2 cellular contexts compared by ENCODE assay signal in the genomic region with DNA sequence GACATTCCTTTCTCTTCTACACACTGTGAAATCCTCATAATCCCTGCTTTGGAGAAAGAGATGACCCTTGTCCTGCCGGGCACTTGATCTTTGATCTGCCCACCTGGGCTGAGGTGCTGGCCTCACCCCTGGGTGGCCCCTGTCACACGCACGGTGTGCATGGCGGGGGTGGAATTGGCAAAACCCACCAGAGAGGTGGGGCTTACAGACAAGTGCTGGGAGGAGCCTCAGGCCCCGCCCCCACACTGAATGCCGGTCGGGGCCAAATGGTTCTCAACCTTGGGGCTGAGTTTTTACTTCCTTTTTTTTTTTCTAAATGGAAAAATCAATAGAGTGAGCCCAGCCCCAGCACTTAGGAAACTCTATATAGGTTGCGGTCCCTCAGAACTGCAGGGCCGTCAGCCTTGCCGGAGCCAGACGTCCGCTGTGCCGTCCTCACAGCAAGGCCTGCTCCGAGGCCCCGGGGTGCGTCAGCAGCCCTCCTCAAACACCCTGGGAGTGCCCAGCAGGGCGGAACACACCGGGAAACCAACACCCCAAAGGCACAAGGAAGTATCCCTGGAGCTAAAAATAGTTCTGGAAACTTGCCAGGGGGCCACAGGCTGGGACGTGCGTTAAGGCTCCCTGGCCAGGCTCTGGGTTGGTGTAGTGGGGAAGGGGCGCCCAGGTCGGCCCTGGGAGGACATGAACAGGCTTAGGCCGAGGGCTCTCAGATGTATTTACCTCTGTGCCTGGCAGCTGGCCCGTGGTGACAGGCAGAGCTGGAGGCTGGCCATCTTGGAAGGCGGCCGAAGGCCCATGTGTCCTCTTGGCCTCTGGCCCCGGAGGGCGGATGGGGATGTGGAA.
TF ChIP-seq lines count a peak whose summit lies in the region.

No MANE protein-coding gene starts in this region.

TF ChIP-seq in HEK293, 187 proteins besides CTCF, POLR2A, EP300 and RAD21 (continued from another document and continues in another):
- TF ChIP-seq KLF10 (tag by site-specific recombination; IDR thresholded peaks at IDR 0.05) (peak; percentile 70), ZSCAN30 (tag by site-specific recombination; IDR thresholded peaks at IDR 0.05) (0 out of 2 replicates have a peak, but pooled peaks have one; percentile 12), TRIM28 (IDR thresholded peaks at IDR 0.05; ENCODE audit: borderline replicate concordance, low read length) (peak; percentile 44; the same call in 1 of the 2 replicates), ZBTB8A (tag by site-specific recombination; IDR thresholded peaks at IDR 0.05) (peak; percentile 89), ZBTB17 (tag by site-specific recombination; IDR thresholded peaks at IDR 0.05) (peak; percentile 56; the same call in 1 of the 2 replicates), ZNF629 (tag by site-specific recombination; IDR thresholded peaks at IDR 0.05) (0 out of 2 replicates have a peak, but pooled peaks have one; percentile 35), PATZ1 (tag by site-specific recombination; IDR thresholded peaks at IDR 0.05) (peak; percentile 64; the same call in 1 of the 2 replicates), SP2 (tag by site-specific recombination; IDR thresholded peaks at IDR 0.05) (peak; percentile 62), ZFP69B (tag by site-specific recombination; IDR thresholded peaks at IDR 0.05) (no peak), GLIS2 (tag by site-specific recombination; IDR thresholded peaks at IDR 0.05) (peak; percentile 65), ZNF366 (tag by site-specific recombination; conservative IDR thresholded peaks at IDR 0.05) (0 out of 2 replicates have a peak, but pooled peaks have one; percentile 21)
- TF ChIP-seq, protein P1, sequence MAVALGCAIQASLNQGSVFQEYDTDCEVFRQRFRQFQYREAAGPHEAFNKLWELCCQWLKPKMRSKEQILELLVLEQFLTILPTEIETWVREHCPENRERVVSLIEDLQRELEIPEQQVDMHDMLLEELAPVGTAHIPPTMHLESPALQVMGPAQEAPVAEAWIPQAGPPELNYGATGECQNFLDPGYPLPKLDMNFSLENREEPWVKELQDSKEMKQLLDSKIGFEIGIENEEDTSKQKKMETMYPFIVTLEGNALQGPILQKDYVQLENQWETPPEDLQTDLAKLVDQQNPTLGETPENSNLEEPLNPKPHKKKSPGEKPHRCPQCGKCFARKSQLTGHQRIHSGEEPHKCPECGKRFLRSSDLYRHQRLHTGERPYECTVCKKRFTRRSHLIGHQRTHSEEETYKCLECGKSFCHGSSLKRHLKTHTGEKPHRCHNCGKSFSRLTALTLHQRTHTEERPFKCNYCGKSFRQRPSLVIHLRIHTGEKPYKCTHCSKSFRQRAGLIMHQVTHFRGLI (tag by site-specific recombination; IDR thresholded peaks at IDR 0.05), result peak; percentile 73; the same call in 1 of the 2 replicates
- TF ChIP-seq, protein P2, sequence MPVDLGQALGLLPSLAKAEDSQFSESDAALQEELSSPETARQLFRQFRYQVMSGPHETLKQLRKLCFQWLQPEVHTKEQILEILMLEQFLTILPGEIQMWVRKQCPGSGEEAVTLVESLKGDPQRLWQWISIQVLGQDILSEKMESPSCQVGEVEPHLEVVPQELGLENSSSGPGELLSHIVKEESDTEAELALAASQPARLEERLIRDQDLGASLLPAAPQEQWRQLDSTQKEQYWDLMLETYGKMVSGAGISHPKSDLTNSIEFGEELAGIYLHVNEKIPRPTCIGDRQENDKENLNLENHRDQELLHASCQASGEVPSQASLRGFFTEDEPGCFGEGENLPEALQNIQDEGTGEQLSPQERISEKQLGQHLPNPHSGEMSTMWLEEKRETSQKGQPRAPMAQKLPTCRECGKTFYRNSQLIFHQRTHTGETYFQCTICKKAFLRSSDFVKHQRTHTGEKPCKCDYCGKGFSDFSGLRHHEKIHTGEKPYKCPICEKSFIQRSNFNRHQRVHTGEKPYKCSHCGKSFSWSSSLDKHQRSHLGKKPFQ (tag by site-specific recombination; IDR thresholded peaks at IDR 0.05), result no peak
- TF ChIP-seq, protein P3, sequence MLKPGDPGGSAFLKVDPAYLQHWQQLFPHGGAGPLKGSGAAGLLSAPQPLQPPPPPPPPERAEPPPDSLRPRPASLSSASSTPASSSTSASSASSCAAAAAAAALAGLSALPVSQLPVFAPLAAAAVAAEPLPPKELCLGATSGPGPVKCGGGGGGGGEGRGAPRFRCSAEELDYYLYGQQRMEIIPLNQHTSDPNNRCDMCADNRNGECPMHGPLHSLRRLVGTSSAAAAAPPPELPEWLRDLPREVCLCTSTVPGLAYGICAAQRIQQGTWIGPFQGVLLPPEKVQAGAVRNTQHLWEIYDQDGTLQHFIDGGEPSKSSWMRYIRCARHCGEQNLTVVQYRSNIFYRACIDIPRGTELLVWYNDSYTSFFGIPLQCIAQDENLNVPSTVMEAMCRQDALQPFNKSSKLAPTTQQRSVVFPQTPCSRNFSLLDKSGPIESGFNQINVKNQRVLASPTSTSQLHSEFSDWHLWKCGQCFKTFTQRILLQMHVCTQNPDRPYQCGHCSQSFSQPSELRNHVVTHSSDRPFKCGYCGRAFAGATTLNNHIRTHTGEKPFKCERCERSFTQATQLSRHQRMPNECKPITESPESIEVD (tag by site-specific recombination; IDR thresholded peaks at IDR 0.05), result peak; percentile 70

TF ChIP-seq in K562, 482 proteins besides CTCF, POLR2A, EP300 and RAD21 (continued from another document and continues in another):
- TF ChIP-seq, protein P4, sequence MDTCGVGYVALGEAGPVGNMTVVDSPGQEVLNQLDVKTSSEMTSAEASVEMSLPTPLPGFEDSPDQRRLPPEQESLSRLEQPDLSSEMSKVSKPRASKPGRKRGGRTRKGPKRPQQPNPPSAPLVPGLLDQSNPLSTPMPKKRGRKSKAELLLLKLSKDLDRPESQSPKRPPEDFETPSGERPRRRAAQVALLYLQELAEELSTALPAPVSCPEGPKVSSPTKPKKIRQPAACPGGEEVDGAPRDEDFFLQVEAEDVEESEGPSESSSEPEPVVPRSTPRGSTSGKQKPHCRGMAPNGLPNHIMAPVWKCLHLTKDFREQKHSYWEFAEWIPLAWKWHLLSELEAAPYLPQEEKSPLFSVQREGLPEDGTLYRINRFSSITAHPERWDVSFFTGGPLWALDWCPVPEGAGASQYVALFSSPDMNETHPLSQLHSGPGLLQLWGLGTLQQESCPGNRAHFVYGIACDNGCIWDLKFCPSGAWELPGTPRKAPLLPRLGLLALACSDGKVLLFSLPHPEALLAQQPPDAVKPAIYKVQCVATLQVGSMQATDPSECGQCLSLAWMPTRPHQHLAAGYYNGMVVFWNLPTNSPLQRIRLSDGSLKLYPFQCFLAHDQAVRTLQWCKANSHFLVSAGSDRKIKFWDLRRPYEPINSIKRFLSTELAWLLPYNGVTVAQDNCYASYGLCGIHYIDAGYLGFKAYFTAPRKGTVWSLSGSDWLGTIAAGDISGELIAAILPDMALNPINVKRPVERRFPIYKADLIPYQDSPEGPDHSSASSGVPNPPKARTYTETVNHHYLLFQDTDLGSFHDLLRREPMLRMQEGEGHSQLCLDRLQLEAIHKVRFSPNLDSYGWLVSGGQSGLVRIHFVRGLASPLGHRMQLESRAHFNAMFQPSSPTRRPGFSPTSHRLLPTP (IDR thresholded peaks at IDR 0.05; ENCODE audit: borderline replicate concordance, extremely low read depth, insufficient read length), result no peak
- TF ChIP-seq, protein P5, sequence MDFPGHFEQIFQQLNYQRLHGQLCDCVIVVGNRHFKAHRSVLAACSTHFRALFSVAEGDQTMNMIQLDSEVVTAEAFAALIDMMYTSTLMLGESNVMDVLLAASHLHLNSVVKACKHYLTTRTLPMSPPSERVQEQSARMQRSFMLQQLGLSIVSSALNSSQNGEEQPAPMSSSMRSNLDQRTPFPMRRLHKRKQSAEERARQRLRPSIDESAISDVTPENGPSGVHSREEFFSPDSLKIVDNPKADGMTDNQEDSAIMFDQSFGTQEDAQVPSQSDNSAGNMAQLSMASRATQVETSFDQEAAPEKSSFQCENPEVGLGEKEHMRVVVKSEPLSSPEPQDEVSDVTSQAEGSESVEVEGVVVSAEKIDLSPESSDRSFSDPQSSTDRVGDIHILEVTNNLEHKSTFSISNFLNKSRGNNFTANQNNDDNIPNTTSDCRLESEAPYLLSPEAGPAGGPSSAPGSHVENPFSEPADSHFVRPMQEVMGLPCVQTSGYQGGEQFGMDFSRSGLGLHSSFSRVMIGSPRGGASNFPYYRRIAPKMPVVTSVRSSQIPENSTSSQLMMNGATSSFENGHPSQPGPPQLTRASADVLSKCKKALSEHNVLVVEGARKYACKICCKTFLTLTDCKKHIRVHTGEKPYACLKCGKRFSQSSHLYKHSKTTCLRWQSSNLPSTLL (IDR thresholded peaks at IDR 0.05), result no peak
- peak; percentile 85 for TF ChIP-seq NFIC (IDR thresholded peaks at IDR 0.05)
- TF ChIP-seq ETS1 (conservative IDR thresholded peaks at IDR 0.05; ENCODE audit: control insufficient read depth, low read depth, low read length), result no peak
- no peak for TF ChIP-seq TCF3 (CRISPR knock-in tag; IDR thresholded peaks at IDR 0.05)
- TF ChIP-seq C11orf30 (IDR thresholded peaks at IDR 0.05; ENCODE audit: low read depth), result peak; percentile 91; the same call in 1 of the 2 replicates
- no peak for TF ChIP-seq NBN (IDR thresholded peaks at IDR 0.05; ENCODE audit: low read depth)
- TF ChIP-seq FOXJ3 (CRISPR knock-in tag; IDR thresholded peaks at IDR 0.05), result no peak
- TF ChIP-seq HEY1 (CRISPR knock-in tag; IDR thresholded peaks at IDR 0.05; ENCODE audit: borderline replicate concordance), result no peak
- TF ChIP-seq, protein P6, sequence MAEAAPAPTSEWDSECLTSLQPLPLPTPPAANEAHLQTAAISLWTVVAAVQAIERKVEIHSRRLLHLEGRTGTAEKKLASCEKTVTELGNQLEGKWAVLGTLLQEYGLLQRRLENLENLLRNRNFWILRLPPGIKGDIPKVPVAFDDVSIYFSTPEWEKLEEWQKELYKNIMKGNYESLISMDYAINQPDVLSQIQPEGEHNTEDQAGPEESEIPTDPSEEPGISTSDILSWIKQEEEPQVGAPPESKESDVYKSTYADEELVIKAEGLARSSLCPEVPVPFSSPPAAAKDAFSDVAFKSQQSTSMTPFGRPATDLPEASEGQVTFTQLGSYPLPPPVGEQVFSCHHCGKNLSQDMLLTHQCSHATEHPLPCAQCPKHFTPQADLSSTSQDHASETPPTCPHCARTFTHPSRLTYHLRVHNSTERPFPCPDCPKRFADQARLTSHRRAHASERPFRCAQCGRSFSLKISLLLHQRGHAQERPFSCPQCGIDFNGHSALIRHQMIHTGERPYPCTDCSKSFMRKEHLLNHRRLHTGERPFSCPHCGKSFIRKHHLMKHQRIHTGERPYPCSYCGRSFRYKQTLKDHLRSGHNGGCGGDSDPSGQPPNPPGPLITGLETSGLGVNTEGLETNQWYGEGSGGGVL (CRISPR knock-in tag; IDR thresholded peaks at IDR 0.05), result no peak
- TF ChIP-seq ZBTB26 (CRISPR knock-in tag; IDR thresholded peaks at IDR 0.05), result no peak
- TF ChIP-seq BCL6 (CRISPR knock-in tag; IDR thresholded peaks at IDR 0.05), result no peak
- TF ChIP-seq ZC3H4 (CRISPR knock-in tag; IDR thresholded peaks at IDR 0.05; ENCODE audit: borderline replicate concordance), result no peak
- 0 out of 4 replicates have a peak, but pooled peaks of 1 of the 2 experiments have one; percentile 23 for TF ChIP-seq NRF1 (conservative IDR thresholded peaks at IDR 0.05 in 1 of 2, IDR thresholded peaks at IDR 0.05 in 1 of 2)
- TF ChIP-seq HDGF (IDR thresholded peaks at IDR 0.05), result no peak
- TF ChIP-seq ZFP1 (CRISPR knock-in tag; IDR thresholded peaks at IDR 0.05), result no peak
- no peak for TF ChIP-seq ZKSCAN1 (IDR thresholded peaks at IDR 0.05; ENCODE audit: low read depth, low read length)
- 0 out of 2 replicates have a peak, but pooled peaks have one; percentile 26 for TF ChIP-seq ETV5 (CRISPR knock-in tag; IDR thresholded peaks at IDR 0.05; ENCODE audit: low read depth)
- TF ChIP-seq ZNF124 (CRISPR knock-in tag; IDR thresholded peaks at IDR 0.05), result no peak
- no peak for TF ChIP-seq EZH2 (IDR thresholded peaks at IDR 0.05; ENCODE audit: borderline replicate concordance, low read depth, low read length)
- TF ChIP-seq KLF6 (CRISPR knock-in tag; IDR thresholded peaks at IDR 0.05; ENCODE audit: borderline replicate concordance), result no peak
- no peak for TF ChIP-seq NCOA1 (IDR thresholded peaks at IDR 0.05; ENCODE audit: low read depth)
- TF ChIP-seq, protein P7, sequence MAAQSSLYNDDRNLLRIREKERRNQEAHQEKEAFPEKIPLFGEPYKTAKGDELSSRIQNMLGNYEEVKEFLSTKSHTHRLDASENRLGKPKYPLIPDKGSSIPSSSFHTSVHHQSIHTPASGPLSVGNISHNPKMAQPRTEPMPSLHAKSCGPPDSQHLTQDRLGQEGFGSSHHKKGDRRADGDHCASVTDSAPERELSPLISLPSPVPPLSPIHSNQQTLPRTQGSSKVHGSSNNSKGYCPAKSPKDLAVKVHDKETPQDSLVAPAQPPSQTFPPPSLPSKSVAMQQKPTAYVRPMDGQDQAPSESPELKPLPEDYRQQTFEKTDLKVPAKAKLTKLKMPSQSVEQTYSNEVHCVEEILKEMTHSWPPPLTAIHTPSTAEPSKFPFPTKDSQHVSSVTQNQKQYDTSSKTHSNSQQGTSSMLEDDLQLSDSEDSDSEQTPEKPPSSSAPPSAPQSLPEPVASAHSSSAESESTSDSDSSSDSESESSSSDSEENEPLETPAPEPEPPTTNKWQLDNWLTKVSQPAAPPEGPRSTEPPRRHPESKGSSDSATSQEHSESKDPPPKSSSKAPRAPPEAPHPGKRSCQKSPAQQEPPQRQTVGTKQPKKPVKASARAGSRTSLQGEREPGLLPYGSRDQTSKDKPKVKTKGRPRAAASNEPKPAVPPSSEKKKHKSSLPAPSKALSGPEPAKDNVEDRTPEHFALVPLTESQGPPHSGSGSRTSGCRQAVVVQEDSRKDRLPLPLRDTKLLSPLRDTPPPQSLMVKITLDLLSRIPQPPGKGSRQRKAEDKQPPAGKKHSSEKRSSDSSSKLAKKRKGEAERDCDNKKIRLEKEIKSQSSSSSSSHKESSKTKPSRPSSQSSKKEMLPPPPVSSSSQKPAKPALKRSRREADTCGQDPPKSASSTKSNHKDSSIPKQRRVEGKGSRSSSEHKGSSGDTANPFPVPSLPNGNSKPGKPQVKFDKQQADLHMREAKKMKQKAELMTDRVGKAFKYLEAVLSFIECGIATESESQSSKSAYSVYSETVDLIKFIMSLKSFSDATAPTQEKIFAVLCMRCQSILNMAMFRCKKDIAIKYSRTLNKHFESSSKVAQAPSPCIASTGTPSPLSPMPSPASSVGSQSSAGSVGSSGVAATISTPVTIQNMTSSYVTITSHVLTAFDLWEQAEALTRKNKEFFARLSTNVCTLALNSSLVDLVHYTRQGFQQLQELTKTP (IDR thresholded peaks at IDR 0.05; ENCODE audit: low read depth in 1 of 2, partially characterized antibody in 2 of 2), result no peak
